In genomic region chr3:72659609-72660008, GRCh38 we compare ENCODE assay signal across 1 cellular context.
A peak's percentile ranks its signal among the peaks of the same experiment; 100 is the strongest.
TF ChIP-seq lines count a peak whose summit lies in the region.

No MANE protein-coding gene starts in this region.

TF ChIP-seq in HEK293, 187 proteins besides CTCF, POLR2A, EP300 and RAD21 (continued from another document):
- TF ChIP-seq KLF17 (tag by site-specific recombination; IDR thresholded peaks at IDR 0.05) (no peak), ZNF423 (tag by site-specific recombination; IDR thresholded peaks at IDR 0.05) (peak; percentile 68; the same call in 1 of the 2 replicates), ZNF658 (tag by site-specific recombination; IDR thresholded peaks at IDR 0.05) (no peak), SCRT2 (tag by site-specific recombination; IDR thresholded peaks at IDR 0.05) (no peak), ZNF48 (tag by site-specific recombination; IDR thresholded peaks at IDR 0.05) (no peak), FEZF1 (tag by site-specific recombination; IDR thresholded peaks at IDR 0.05) (peak; percentile 56), ZNF510 (tag by site-specific recombination; IDR thresholded peaks at IDR 0.05; ENCODE audit: insufficient replicate concordance) (no peak), ZFP41 (tag by site-specific recombination; IDR thresholded peaks at IDR 0.05; ENCODE audit: borderline replicate concordance) (no peak), PRDM6 (tag by site-specific recombination; IDR thresholded peaks at IDR 0.05) (peak; percentile 77), ZNF585B (tag by site-specific recombination; IDR thresholded peaks at IDR 0.05) (no peak), ZNF518A (tag by site-specific recombination; conservative IDR thresholded peaks at IDR 0.05; ENCODE audit: low read depth) (no peak), ZNF2 (tag by site-specific recombination; IDR thresholded peaks at IDR 0.05) (no peak), ZNF202 (tag by site-specific recombination; IDR thresholded peaks at IDR 0.05; ENCODE audit: borderline replicate concordance) (no peak), ZIC2 (tag by site-specific recombination; IDR thresholded peaks at IDR 0.05) (peak; percentile 94), KLF16 (tag by site-specific recombination; IDR thresholded peaks at IDR 0.05) (no peak), ZNF26 (tag by site-specific recombination; IDR thresholded peaks at IDR 0.05) (no peak), OSR2 (tag by site-specific recombination; IDR thresholded peaks at IDR 0.05) (peak; percentile 65; the same call in 1 of the 2 replicates)
TF ChIP-seq in HEK293: peak in this region for 13.
